In the genomic region with DNA sequence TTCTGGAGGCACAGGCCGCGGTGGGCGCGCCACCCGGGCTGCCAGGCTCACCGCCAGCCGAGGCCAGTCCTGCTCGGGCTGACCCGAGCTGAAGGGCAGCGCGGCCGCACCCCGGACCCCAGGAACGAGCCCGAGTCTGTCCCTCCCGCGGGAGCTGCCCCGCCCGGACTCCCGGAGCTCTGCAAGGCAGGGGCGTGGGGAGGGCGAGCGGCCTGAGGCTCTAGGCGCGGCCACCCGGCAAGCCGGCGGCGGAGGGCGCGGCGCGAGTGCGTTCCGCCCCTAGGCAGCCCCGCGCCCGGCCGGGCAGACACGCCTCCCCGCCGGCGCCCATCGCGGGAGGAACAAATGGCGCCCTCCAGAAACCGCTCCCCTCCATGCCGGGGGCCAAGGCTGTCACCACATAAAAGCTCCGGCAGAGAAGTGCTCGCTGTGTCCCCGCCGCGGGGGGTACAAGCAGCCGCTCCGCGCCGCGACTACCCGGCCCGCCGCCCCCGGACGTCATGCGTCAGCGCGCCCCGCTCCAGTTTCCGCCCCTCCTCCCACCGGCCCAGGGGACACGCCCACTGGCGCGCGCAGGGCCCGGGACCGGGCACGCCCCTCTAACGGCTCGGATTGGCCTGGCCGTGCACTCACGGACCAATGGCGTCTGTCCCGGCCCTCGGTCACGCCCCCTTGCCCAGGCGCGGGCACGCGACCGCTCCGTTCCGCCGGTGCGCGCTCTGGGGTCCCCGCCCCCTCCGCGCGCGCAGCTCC, we compare ENCODE assay signal across 8 cellular contexts.
DNase-seq lines count a peak whose midpoint lies in the region; ATAC-seq lines count a peak whose summit lies in the region.

No MANE protein-coding gene starts in this region.

- no peaks in the 10 kb centered on the region for H3K27me3 ChIP-seq in BLaER1 treated with 17β-estradiol and CSF1 and Interleukin-3, amounts not matched to agents 10 nM and 100 nM

- H3K4me1 ChIP-seq in BLaER1 treated with 17β-estradiol and CSF1 and Interleukin-3, amounts not matched to agents 10 nM and 100 nM: peaks cover 40 to 65% (median 58%) of the 10 kb centered on the region in 10 experiments

- H4K20me1 ChIP-seq in BLaER1 treated with 17β-estradiol and CSF1 and Interleukin-3, amounts not matched to agents 10 nM and 100 nM: peaks cover 30 to 38% (median 36%) of the 10 kb centered on the region in 11 experiments

- H3K36me3 ChIP-seq in BLaER1 treated with 17β-estradiol and CSF1 and Interleukin-3, amounts not matched to agents 10 nM and 100 nM: peaks cover 0 to 18% (median 16%) of the 10 kb centered on the region in 11 experiments; a peak in 17 of 22 replicates

- peak; percentile 70 for ATAC-seq in GM19324 (IDR thresholded peaks at IDR 0.05; ENCODE audit: low FRiP score, unreplicated experiment)
- ATAC-seq in HG03457 (IDR thresholded peaks at IDR 0.05; ENCODE audit: unreplicated experiment): peak; percentile 50

- H3K9ac ChIP-seq in BLaER1 treated with 17β-estradiol and CSF1 and Interleukin-3, amounts not matched to agents 10 nM and 100 nM: peak overlapping the region; percentile 91 to 99 (median 96)

- peak overlapping the region; percentile 89 to 100 (median 96) for H3K27ac ChIP-seq in BLaER1 treated with 17β-estradiol and CSF1 and Interleukin-3, amounts not matched to agents 10 nM and 100 nM

- DNase-seq in NCI-H524 treated with DMSO at 0.1 percent for 48 hours (lab: John Stamatoyannopoulos, UW) (peak; percentile 66), cortex of kidney (lab: John Stamatoyannopoulos, UW) (peak; percentile 92), left kidney (ENCODE audit: low read depth, low spot score) (peak; percentile 99)
- DNase-seq in activated CD4-positive, alpha-beta T cell treated with anti-CD3 and anti-CD28 coated beads, Interleukin-2, amount 50 U/mL, for 1 hour: peak; percentile 100
- DNase-seq in stimulated activated CD4-positive, alpha-beta T cell treated with anti-CD3 and anti-CD28 coated beads, Interleukin-1b, Interleukin-23, amount 100 ng/mL, for 4 hours (ENCODE audit: low read depth in 2 of 2): peak; percentile 99

- peaks cover 0 to 5% (median 3%) of the 10 kb centered on the region in 11 experiments; a peak in 6 of 22 replicates for H3K9me3 ChIP-seq in BLaER1 treated with 17β-estradiol and CSF1 and Interleukin-3, amounts not matched to agents 10 nM and 100 nM (replicated peaks in 1 of 11)

- peak overlapping the region; percentile 88 to 99 (median 97) for H3K4me2 ChIP-seq in BLaER1 treated with 17β-estradiol and CSF1 and Interleukin-3, amounts not matched to agents 10 nM and 100 nM

- peak overlapping the region; percentile 88 to 97 (median 94) for H3K4me3 ChIP-seq in BLaER1 treated with 17β-estradiol and CSF1 and Interleukin-3, amounts not matched to agents 10 nM and 100 nM

Comparison
In these comparisons a context has a peak if more than half of its experiments do, and no peak if none do; other contexts are left out.
1. Peak in every context shown above with its lines: DNase-seq, ATAC-seq, H3K4me3 ChIP-seq and H3K27ac ChIP-seq.